In genomic region chr9:130872912-130873503, GRCh38 we compare ENCODE assay signal across 15 cellular contexts. TPM values are rescaled to one million over a fixed set of nuclear protein-coding genes. Genes with fewer than 3 reads are reported as not detected.
DNase-seq lines count a peak whose midpoint lies in the region; ATAC-seq and TF ChIP-seq lines count a peak whose summit lies in the region.
"Had no signal": no experiment of that assay in that cellular context is flagged by ENCODE, and none has a peak within 500 bp of the region (broad histone marks: within the 10 kb centered on the region; RNA-seq: fewer than 3 reads in every experiment).

No MANE protein-coding gene starts in this region.

- DNase-seq in NCI-H2196 (lab: John Stamatoyannopoulos, UW; ENCODE audit: unreplicated experiment) (peak; percentile 16), NCI-H2196 treated with DMSO at 0.1 percent for 48 hours (lab: John Stamatoyannopoulos, UW; ENCODE audit: unreplicated experiment) (no peak), cardiac muscle cell (ENCODE audit: low read depth in 1 of 2, low spot score in 1 of 2) (no peak), nucleus accumbens (lab: John Stamatoyannopoulos, UW) (peak in 45 of 56 donors; percentile 6 to 80 (median 52)), aorta (peak; percentile 81 to 91), germinal center (ENCODE audit: low spot score) (no peak), brain microvascular endothelial cell (no peak)
- DNase-seq in stimulated activated CD4-positive, alpha-beta T cell treated with anti-CD3 and anti-CD28 coated beads, Interleukin-1b, Interleukin-23, amount 100 ng/mL, for 48 hours = no peak
- DNase-seq: amniotic stem cell, NCI-H774, SHP77 treated with DMSO at 0.1 percent for 48 hours, trophoblast cell had no signal

- H3K4me1 ChIP-seq in cardiac muscle cell (ENCODE audit: low read depth) (peaks cover 8% of the 10 kb centered on the region), aorta (ENCODE audit: control insufficient read depth in 1 of 2, insufficient read depth in 2 of 2, low read length in 2 of 2) (peaks cover 0 to 3% of the 10 kb centered on the region in 2 donors)

- H3K4me3 ChIP-seq in cardiac muscle cell = no peak overlapping the region
- H3K4me3 ChIP-seq in aorta (ENCODE audit: low read length in 2 of 2) = no peak overlapping the region
- no peak overlapping the region for H3K4me3 ChIP-seq in brain microvascular endothelial cell (ENCODE audit: low read depth, low read length)

- intact Hi-C loops in aorta (cut with DNase I) = loop anchor here in 1 of 2 donors (5.0 kb wide), 1 partner anchor 174 kb away; no protein-coding TSS in a partner anchor

- H3K36me3 ChIP-seq in cardiac muscle cell = peaks cover 58% of the 10 kb centered on the region
- peaks cover 0 to 5% of the 10 kb centered on the region in 2 donors for H3K36me3 ChIP-seq in aorta (ENCODE audit: control insufficient read depth in 1 of 2, insufficient read depth in 2 of 2, low read length in 1 of 2)
- peaks cover 90% of the 10 kb centered on the region for H3K36me3 ChIP-seq in brain microvascular endothelial cell (replicated peaks)

- no peaks in the 10 kb centered on the region for H3K27me3 ChIP-seq in cardiac muscle cell
- H3K27me3 ChIP-seq in aorta (ENCODE audit: control insufficient read depth in 1 of 2, insufficient read depth in 2 of 2, low read length in 1 of 2) = no peaks in the 10 kb centered on the region
- H3K27me3 ChIP-seq in brain microvascular endothelial cell (replicated peaks) = no peaks in the 10 kb centered on the region

- H3K9me3 ChIP-seq in cardiac muscle cell (ENCODE audit: low read depth) = no peaks in the 10 kb centered on the region
- H3K9me3 ChIP-seq in aorta (ENCODE audit: control insufficient read depth, low read length) = no peaks in the 10 kb centered on the region

- peak; percentile 81 for ATAC-seq in aorta (ENCODE audit: low FRiP score)
- ATAC-seq: WTC11 had no signal

- 13 to 17% methylated on average over 15 of the region's 15 CpGs for WGBS in aorta, 2 donors

- in situ Hi-C loops in brain microvascular endothelial cell (cut with HindIII; ENCODE audit: low pct_ligation_motif_present, low sequenced_read_pairs) = loop anchor here (25.0 kb wide), 1 partner anchor 161 kb away; no protein-coding TSS in a partner anchor

- TF ChIP-seq CTCF in cardiac muscle cell (IDR thresholded peaks at IDR 0.05; ENCODE audit: low read depth, low read length) = no peak
- TF ChIP-seq CTCF in brain microvascular endothelial cell (IDR thresholded peaks at IDR 0.05; ENCODE audit: low read depth, low read length, missing control alignments) = no peak

- H3K27ac ChIP-seq in cardiac muscle cell (peak overlapping the region; percentile 56), aorta (ENCODE audit: low read depth in 1 of 2, low read length in 2 of 2) (peak overlapping the region in 1 of 2 donors; percentile 61), brain microvascular endothelial cell (no peak overlapping the region)

RNA-seq across cellular contexts. Expression of gene QRFP, which starts 23.6 kb away (rescaled TPM):
- total RNA-seq in cardiac muscle cell (not detected in 2 replicates), aorta (not detected)
- polyA plus RNA-seq in cardiac muscle cell (0.45 TPM in 1 of 2 replicates, not detected in the other), aorta (not detected)
- total RNA-seq: MCF 10A, mesothelial cell of epicardium, WTC11 had no signal

RNA-seq across cellular contexts. Expression of gene ABL1, which starts 38.0 kb away (rescaled TPM):
- total RNA-seq in cardiac muscle cell (71.6 and 97.1 TPM in 2 replicates), aorta (10 to 100 TPM; 91.7 to 98.7 TPM)
- polyA plus RNA-seq in cardiac muscle cell (41.8 and 60.5 TPM in 2 replicates), aorta (10 to 100 TPM; 12.8 to 38.5 TPM)

Comparison
In these comparisons a context has a peak if more than half of its experiments do, and no peak if none do; other contexts are left out.
1. DNase-seq: peak in NCI-H2196 (single experiment), nucleus accumbens (45 of 56) and aorta (2 of 2); none in NCI-H2196 treated with DMSO at 0.1 percent for 48 hours (single experiment), cardiac muscle cell (0 of 2), germinal center (single experiment), stimulated activated CD4-positive, alpha-beta T cell treated with anti-CD3 and anti-CD28 coated beads, Interleukin-1b, Interleukin-23, amount 100 ng/mL, for 48 hours (single experiment) and brain microvascular endothelial cell (single experiment).